Comparison of ENCODE assay signal across 2 cellular contexts in the genomic region with DNA sequence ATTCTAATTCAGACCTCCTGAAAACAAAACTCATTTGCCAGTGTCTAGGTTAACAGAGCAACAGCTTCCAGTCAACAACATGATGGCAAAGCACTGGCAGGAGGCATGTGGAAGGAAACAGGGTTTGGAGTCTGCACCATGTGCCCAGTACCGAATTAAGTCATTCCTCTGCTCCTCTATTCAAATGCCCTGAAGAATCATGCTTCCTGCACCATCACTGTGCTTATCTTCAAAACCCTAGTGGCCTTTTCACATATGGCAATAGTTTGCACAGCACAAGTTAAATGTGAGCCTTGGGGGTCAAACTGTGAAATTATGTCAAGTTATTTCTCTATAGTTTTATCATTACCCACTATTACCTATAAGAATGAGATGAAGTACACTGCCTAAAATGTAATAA.
TF ChIP-seq lines count a peak whose summit lies in the region.

No MANE protein-coding gene starts in this region.

TF ChIP-seq in HCT116, 20 proteins besides CTCF, POLR2A, EP300 and RAD21:
- TF ChIP-seq, protein P1, sequence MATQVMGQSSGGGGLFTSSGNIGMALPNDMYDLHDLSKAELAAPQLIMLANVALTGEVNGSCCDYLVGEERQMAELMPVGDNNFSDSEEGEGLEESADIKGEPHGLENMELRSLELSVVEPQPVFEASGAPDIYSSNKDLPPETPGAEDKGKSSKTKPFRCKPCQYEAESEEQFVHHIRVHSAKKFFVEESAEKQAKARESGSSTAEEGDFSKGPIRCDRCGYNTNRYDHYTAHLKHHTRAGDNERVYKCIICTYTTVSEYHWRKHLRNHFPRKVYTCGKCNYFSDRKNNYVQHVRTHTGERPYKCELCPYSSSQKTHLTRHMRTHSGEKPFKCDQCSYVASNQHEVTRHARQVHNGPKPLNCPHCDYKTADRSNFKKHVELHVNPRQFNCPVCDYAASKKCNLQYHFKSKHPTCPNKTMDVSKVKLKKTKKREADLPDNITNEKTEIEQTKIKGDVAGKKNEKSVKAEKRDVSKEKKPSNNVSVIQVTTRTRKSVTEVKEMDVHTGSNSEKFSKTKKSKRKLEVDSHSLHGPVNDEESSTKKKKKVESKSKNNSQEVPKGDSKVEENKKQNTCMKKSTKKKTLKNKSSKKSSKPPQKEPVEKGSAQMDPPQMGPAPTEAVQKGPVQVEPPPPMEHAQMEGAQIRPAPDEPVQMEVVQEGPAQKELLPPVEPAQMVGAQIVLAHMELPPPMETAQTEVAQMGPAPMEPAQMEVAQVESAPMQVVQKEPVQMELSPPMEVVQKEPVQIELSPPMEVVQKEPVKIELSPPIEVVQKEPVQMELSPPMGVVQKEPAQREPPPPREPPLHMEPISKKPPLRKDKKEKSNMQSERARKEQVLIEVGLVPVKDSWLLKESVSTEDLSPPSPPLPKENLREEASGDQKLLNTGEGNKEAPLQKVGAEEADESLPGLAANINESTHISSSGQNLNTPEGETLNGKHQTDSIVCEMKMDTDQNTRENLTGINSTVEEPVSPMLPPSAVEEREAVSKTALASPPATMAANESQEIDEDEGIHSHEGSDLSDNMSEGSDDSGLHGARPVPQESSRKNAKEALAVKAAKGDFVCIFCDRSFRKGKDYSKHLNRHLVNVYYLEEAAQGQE (IDR thresholded peaks at IDR 0.05; ENCODE audit: low read depth), result no peak
- TF ChIP-seq SIN3A (IDR thresholded peaks at IDR 0.05; ENCODE audit: low read depth), result no peak
- no peak for TF ChIP-seq CEBPB (IDR thresholded peaks at IDR 0.05; ENCODE audit: low read depth)
- no peak for TF ChIP-seq POLR2AphosphoS5 (IDR thresholded peaks at IDR 0.05; ENCODE audit: low read depth, low read length)
- TF ChIP-seq ZFX (IDR thresholded peaks at IDR 0.05), result no peak
- no peak for TF ChIP-seq TCF7L2 (IDR thresholded peaks at IDR 0.05; ENCODE audit: borderline replicate concordance, extremely low read depth, insufficient read depth, insufficient read length)
- TF ChIP-seq EZH2phosphoT487 (IDR thresholded peaks at IDR 0.05; ENCODE audit: borderline replicate concordance), result no peak
- TF ChIP-seq, protein P2, sequence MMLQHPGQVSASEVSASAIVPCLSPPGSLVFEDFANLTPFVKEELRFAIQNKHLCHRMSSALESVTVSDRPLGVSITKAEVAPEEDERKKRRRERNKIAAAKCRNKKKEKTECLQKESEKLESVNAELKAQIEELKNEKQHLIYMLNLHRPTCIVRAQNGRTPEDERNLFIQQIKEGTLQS (IDR thresholded peaks at IDR 0.05), result no peak
- TF ChIP-seq ELF1 (IDR thresholded peaks at IDR 0.05; ENCODE audit: borderline replicate concordance, low read depth), result no peak
- TF ChIP-seq, protein P3, sequence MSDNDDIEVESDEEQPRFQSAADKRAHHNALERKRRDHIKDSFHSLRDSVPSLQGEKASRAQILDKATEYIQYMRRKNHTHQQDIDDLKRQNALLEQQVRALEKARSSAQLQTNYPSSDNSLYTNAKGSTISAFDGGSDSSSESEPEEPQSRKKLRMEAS (IDR thresholded peaks at IDR 0.05), result no peak
- no peak for TF ChIP-seq CBX3 (IDR thresholded peaks at IDR 0.05; ENCODE audit: low read depth)
- no peak for TF ChIP-seq JUND (IDR thresholded peaks at IDR 0.05)
- TF ChIP-seq ZNF274 (IDR thresholded peaks at IDR 0.05; ENCODE audit: low read depth, low read length), result no peak
- TF ChIP-seq FOSL1 (IDR thresholded peaks at IDR 0.05; ENCODE audit: low read depth), result no peak
- TF ChIP-seq EGR1 (IDR thresholded peaks at IDR 0.05; ENCODE audit: low read depth), result no peak

TF ChIP-seq in HepG2, 621 proteins besides CTCF, POLR2A, EP300 and RAD21:
- TF ChIP-seq RARA (CRISPR knock-in tag; IDR thresholded peaks at IDR 0.05) (0 out of 2 replicates have a peak, but pooled peaks have one; percentile 19), HOXA9 (CRISPR knock-in tag; IDR thresholded peaks at IDR 0.05; ENCODE audit: borderline replicate concordance) (no peak), ZNF451 (CRISPR knock-in tag; IDR thresholded peaks at IDR 0.05) (no peak), SAP130 (CRISPR knock-in tag; IDR thresholded peaks at IDR 0.05; ENCODE audit: low read depth) (peak; percentile 34; the same call in 1 of the 2 replicates), JDP2 (CRISPR knock-in tag; IDR thresholded peaks at IDR 0.05; ENCODE audit: borderline replicate concordance) (no peak), ZIK1 (CRISPR knock-in tag; IDR thresholded peaks at IDR 0.05; ENCODE audit: borderline replicate concordance, low read depth) (no peak), RBM22 (optimal IDR thresholded peaks at IDR 0.05; ENCODE audit: low read length) (peak; percentile 70), GATAD2A (CRISPR knock-in tag; IDR thresholded peaks at IDR 0.05) (0 out of 2 replicates have a peak, but pooled peaks have one; percentile 19), ZFP90 (CRISPR knock-in tag; IDR thresholded peaks at IDR 0.05; ENCODE audit: borderline replicate concordance) (no peak)
- TF ChIP-seq, protein P3 (IDR thresholded peaks at IDR 0.05), result peak; percentile 39; the same call in 1 of the 2 replicates
